ENCODE assay signal across 22 cellular contexts in the genomic region with DNA sequence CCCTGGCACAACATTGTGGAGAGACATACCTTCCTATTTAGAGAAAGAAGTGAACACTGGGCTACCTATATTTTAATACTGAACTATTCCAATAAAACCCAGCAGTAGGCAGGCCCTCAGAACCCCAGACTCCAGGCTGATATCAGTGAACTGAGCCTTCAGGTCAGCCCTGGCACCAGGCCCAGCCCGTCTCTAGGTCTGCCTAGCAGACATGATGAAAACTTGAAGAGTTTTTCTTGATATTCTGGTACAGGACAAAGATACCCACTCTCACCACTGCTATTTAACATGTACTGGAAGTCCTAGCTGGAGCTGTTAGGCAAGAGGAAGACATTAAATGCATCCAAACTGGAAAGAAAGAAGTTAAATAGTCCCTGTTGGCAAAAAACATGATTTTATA.
"Had no signal": no experiment of that assay in that cellular context is flagged by ENCODE, and none has a peak within 500 bp of the region (broad histone marks: within the 10 kb centered on the region; RNA-seq: fewer than 3 reads in every experiment).

No MANE protein-coding gene starts in this region.

- H3K4me1 ChIP-seq: SJSA1 had no signal

- ATAC-seq: Panc1, PC-3 had no signal

- H3K9me3 ChIP-seq: MG63, SJSA1 had no signal

- H3K27ac ChIP-seq: RWPE1, SJSA1, SK-N-MC had no signal

- DNase-seq: Karpas-422; KG1; MG63; NCI-H1092; NCI-H1105 treated with DMSO at 0.1 percent for 48 hours; NCI-H1417 treated with DMSO at 0.1 percent for 48 hours; NCI-H146; NCI-H1694 treated with DMSO at 0.1 percent for 48 hours; NCI-H1930; NCI-H2081; NCI-H2107; NCI-H2227 treated with DMSO at 0.1 percent for 48 hours; NCI-H524; NCI-H526 treated with DMSO at 0.1 percent for 48 hours; NCI-H774; NK-92 treated with Interleukin-12 subunit alpha and Interleukin-12 subunit beta, amount 100 ng/mL, for 24 hours; PC-3; SIG-M5 had no signal

- H3K36me3 ChIP-seq: MG63, SJSA1 had no signal

- H3K27me3 ChIP-seq: MG63, SJSA1 had no signal

- H3K4me3 ChIP-seq: MG63, SJSA1, SK-N-MC had no signal
